10 cellular contexts compared by ENCODE assay signal in genomic region chr6:129767776-129768490, GRCh38. TPM values are rescaled to one million over a fixed set of nuclear protein-coding genes. Genes with fewer than 3 reads are reported as not detected.
DNase-seq lines count a peak whose midpoint lies in the region; ATAC-seq and TF ChIP-seq lines count a peak whose summit lies in the region.
"Had no signal": no experiment of that assay in that cellular context is flagged by ENCODE, and none has a peak within 500 bp of the region (broad histone marks: within the 10 kb centered on the region; RNA-seq: fewer than 3 reads in every experiment).

No MANE protein-coding gene starts in this region.

- no peaks in the 10 kb centered on the region for H3K36me3 Mint-ChIP-seq in MCF 10A (ENCODE audit: insufficient read depth, unreplicated experiment)
- H3K36me3 Mint-ChIP-seq in activated CD8-positive, alpha-beta T cell treated with anti-CD3 and anti-CD28 coated beads for 36 hours (ENCODE audit: low read depth), result no peaks in the 10 kb centered on the region
- H3K36me3 Mint-ChIP-seq: activated naive CD4-positive, alpha-beta T cell treated with anti-CD3 and anti-CD28 coated beads, Interleukin-2, amount 50 U/mL, for 72 hours had no signal

- 79% methylated on average over 11 of the region's 11 CpGs for WGBS in mammary epithelial cell (ENCODE audit: low coverage, missing lambda C conversion rate)

- peaks cover 4% of the 10 kb centered on the region for H3K4me1 Mint-ChIP-seq in MCF 10A (ENCODE audit: insufficient read depth, unreplicated experiment)
- H3K4me1 Mint-ChIP-seq in activated CD8-positive, alpha-beta T cell treated with anti-CD3 and anti-CD28 coated beads for 36 hours (ENCODE audit: low read depth), result peaks cover 9% of the 10 kb centered on the region

- no peaks in the 10 kb centered on the region for H3K79me2 ChIP-seq in mammary epithelial cell (ENCODE audit: insufficient read depth, low read length)

- peak overlapping the region; percentile 86 for H2AFZ ChIP-seq in mammary epithelial cell (ENCODE audit: low read depth, low read length)

- no peaks in the 10 kb centered on the region for H3K27me3 Mint-ChIP-seq in MCF 10A (ENCODE audit: insufficient read depth, unreplicated experiment)
- H3K27me3 Mint-ChIP-seq in activated CD8-positive, alpha-beta T cell treated with anti-CD3 and anti-CD28 coated beads for 36 hours, result peaks cover 22% of the 10 kb centered on the region

- peak overlapping the region; percentile 97 for H3K4me2 ChIP-seq in mammary epithelial cell (ENCODE audit: insufficient read depth, low read depth, low read length)

- no peak for DNase-seq in mammary epithelial cell
- no peak for DNase-seq in MCF 10A (ENCODE audit: unreplicated experiment)
- DNase-seq in activated CD8-positive, alpha-beta T cell treated with anti-CD3 and anti-CD28 coated beads for 36 hours, result no peak
- DNase-seq in NCI-H510A (lab: John Stamatoyannopoulos, UW), result no peak
- no peak for DNase-seq in GM13977 (ENCODE audit: low spot score)
- no peak for DNase-seq in NCI-H2107 treated with DMSO at 0.1 percent for 48 hours (lab: John Stamatoyannopoulos, UW; ENCODE audit: unreplicated experiment)

- H3K27ac ChIP-seq in mammary epithelial cell (ENCODE audit: insufficient read depth, low read depth, low read length) (no peak overlapping the region), stomach smooth muscle (ENCODE audit: low read length) (no peak overlapping the region)
- H3K27ac ChIP-seq: skin epidermis had no signal

- no peaks in the 10 kb centered on the region for H3K9me3 Mint-ChIP-seq in MCF 10A (ENCODE audit: unreplicated experiment)
- no peaks in the 10 kb centered on the region for H3K9me3 Mint-ChIP-seq in activated CD8-positive, alpha-beta T cell treated with anti-CD3 and anti-CD28 coated beads for 36 hours
- H3K9me3 Mint-ChIP-seq: activated naive CD4-positive, alpha-beta T cell treated with anti-CD3 and anti-CD28 coated beads, Interleukin-2, amount 50 U/mL, for 72 hours had no signal

- H3K9me3 ChIP-seq in mammary epithelial cell (replicated peaks; ENCODE audit: insufficient read depth, low read length), result no peaks in the 10 kb centered on the region
- H3K9me3 ChIP-seq in iPS-18c (ENCODE audit: control insufficient read depth, insufficient read depth, low read length), result peaks cover 2% of the 10 kb centered on the region
- H3K9me3 ChIP-seq in stomach smooth muscle (ENCODE audit: control insufficient read depth in 2 of 2, low read length in 2 of 2), result no peaks in the 10 kb centered on the region

- CTCF ChIA-PET in mammary epithelial cell (lab: Charles Lee; ENCODE audit: low non-redundant PET) (interaction anchor here (0.6 kb wide), 1 partner anchor 80 kb away, joined by 4 read pairs; no protein-coding TSS in a partner anchor), MCF 10A (lab: Yijun Ruan, JAX) (interaction anchor here (0.7 to 1.4 kb wide), 3 partner anchors 11 to 171 kb away, joined by 3 to 4 read pairs (median 3); no protein-coding TSS in a partner anchor)
- CTCF ChIA-PET in activated CD8-positive, alpha-beta T cell treated with anti-CD3 and anti-CD28 coated beads for 36 hours (lab: Charles Lee), result interaction anchor here (0.9 to 6.4 kb wide), 6 partner anchors 8 to 270 kb away, joined by 3 to 42 read pairs (median 4); no protein-coding TSS in a partner anchor

- intact Hi-C loops in mammary epithelial cell (cut with micrococcal nuclease) (no loop called here), MCF 10A (cut with micrococcal nuclease) (no loop called here)
- intact Hi-C loops in activated CD8-positive, alpha-beta T cell treated with anti-CD3 and anti-CD28 coated beads for 36 hours (cut with micrococcal nuclease), result no loop called here

- H3K27me3 ChIP-seq in mammary epithelial cell (ENCODE audit: insufficient read depth, low read length), result no peaks in the 10 kb centered on the region
- H3K27me3 ChIP-seq in stomach smooth muscle (ENCODE audit: control insufficient read depth in 1 of 2, insufficient read depth in 2 of 2, low read length in 2 of 2), result peaks cover 4 to 21% of the 10 kb centered on the region in 2 donors

- dilution Hi-C loops in mammary epithelial cell (cut with HindIII; ENCODE audit: low sequenced_read_pairs), result no loop called here

- in situ Hi-C loops in mammary epithelial cell (cut with MboI; ENCODE audit: low sequenced_read_pairs in 2 of 2) (no loop called here), GM13977 (cut with MboI; ENCODE audit: low pct_unique_long_range_greater_than_20kb, low sequenced_read_pairs, unreplicated experiment) (no loop called here)

- H3K4me1 ChIP-seq in mammary epithelial cell (ENCODE audit: insufficient read depth, low read length) (peaks cover 9% of the 10 kb centered on the region), stomach smooth muscle (ENCODE audit: control insufficient read depth, insufficient read depth, low read length) (peaks cover 7% of the 10 kb centered on the region)

- POLR2A ChIA-PET in MCF 10A (lab: Yijun Ruan, JAX), result interaction anchor here (1.4 kb wide), 1 partner anchor 14 kb away, joined by 4 read pairs; no protein-coding TSS in a partner anchor
- POLR2A ChIA-PET in activated CD8-positive, alpha-beta T cell treated with anti-CD3 and anti-CD28 coated beads for 36 hours (lab: Charles Lee), result no interaction called here

- no peak for TF ChIP-seq CTCF in mammary epithelial cell (conservative IDR thresholded peaks at IDR 0.05 in 1 of 2, IDR thresholded peaks at IDR 0.05 in 1 of 2; ENCODE audit: extremely low read depth in 1 of 2, insufficient read depth in 1 of 2, low read depth in 1 of 2, low read length in 2 of 2)
- no peak for TF ChIP-seq CTCF in MCF 10A (IDR thresholded peaks at IDR 0.05; ENCODE audit: unreplicated experiment)
- TF ChIP-seq CTCF in activated CD8-positive, alpha-beta T cell treated with anti-CD3 and anti-CD28 coated beads for 36 hours (IDR thresholded peaks at IDR 0.05), result no peak
- TF ChIP-seq CTCF in GM13977 (IDR thresholded peaks at IDR 0.05; ENCODE audit: extremely low read depth, insufficient read depth, missing control alignments), result no peak

- H3K27ac Mint-ChIP-seq in MCF 10A (ENCODE audit: low read depth, unreplicated experiment), result no peak overlapping the region
- no peak overlapping the region for H3K27ac Mint-ChIP-seq in activated CD8-positive, alpha-beta T cell treated with anti-CD3 and anti-CD28 coated beads for 36 hours
- H3K27ac Mint-ChIP-seq: activated naive CD4-positive, alpha-beta T cell treated with anti-CD3 and anti-CD28 coated beads, Interleukin-2, amount 50 U/mL, for 72 hours had no signal

- H3K4me3 ChIP-seq in mammary epithelial cell (replicated peaks in 1 of 3; ENCODE audit: insufficient read depth in 1 of 3, low read depth in 2 of 3, low read length in 3 of 3) (no peak overlapping the region), iPS-18c (ENCODE audit: insufficient read depth, low read depth, low read length) (peak overlapping the region; percentile 49; the same call in 1 of the 2 replicates), stomach smooth muscle (ENCODE audit: low read length in 2 of 2) (peak overlapping the region; percentile 72 to 74)

- H3K9ac ChIP-seq in mammary epithelial cell (ENCODE audit: insufficient read depth, low read length), result no peak overlapping the region
- H3K9ac ChIP-seq in stomach smooth muscle (ENCODE audit: low read length in 2 of 2), result no peak overlapping the region

- no TSS peak for BruUV-seq in mammary epithelial cell (replicated peaks; lab: Mats Ljungman, UMichigan)
- no TSS peak for BruUV-seq in MCF 10A (replicated peaks; lab: Mats Ljungman, UMichigan)

- H3K36me3 ChIP-seq in mammary epithelial cell (ENCODE audit: insufficient read depth, low read length) (no peaks in the 10 kb centered on the region), stomach smooth muscle (ENCODE audit: control insufficient read depth in 2 of 2, insufficient read depth in 2 of 2, low read length in 2 of 2) (no peaks in the 10 kb centered on the region)

- ATAC-seq in activated CD8-positive, alpha-beta T cell treated with anti-CD3 and anti-CD28 coated beads for 36 hours, result no peak

- no peak overlapping the region for H3K4me3 Mint-ChIP-seq in MCF 10A (ENCODE audit: unreplicated experiment)
- H3K4me3 Mint-ChIP-seq in activated CD8-positive, alpha-beta T cell treated with anti-CD3 and anti-CD28 coated beads for 36 hours, result peak overlapping the region; percentile 70

- H4K20me1 ChIP-seq in mammary epithelial cell (ENCODE audit: insufficient read depth, low read length), result no peaks in the 10 kb centered on the region

RNA-seq across cellular contexts. Expression of gene ARHGAP18, which starts 58.0 kb away (rescaled TPM):
- total RNA-seq in mammary epithelial cell (10 to 100 TPM; 20.8 to 28.5 TPM), MCF 10A (2022) (14.6 and 22.9 TPM in 2 replicates)
- 14.9 TPM for polyA plus RNA-seq in mammary epithelial cell
- 17.2 TPM for polyA minus RNA-seq in mammary epithelial cell
- 1 to 10 TPM; 8.2 to 9.6 TPM for total RNA-seq in activated CD8-positive, alpha-beta T cell treated with anti-CD3 and anti-CD28 coated beads for 36 hours

Comparison
In these comparisons a context has a peak if more than half of its experiments do, and no peak if none do; other contexts are left out.
1. H3K4me3 ChIP-seq: peak in iPS-18c (single experiment) and stomach smooth muscle (2 of 2); none in mammary epithelial cell (0 of 3).